ENCODE assay signal across 8 cellular contexts in genomic region chr16:87702325-87702811, GRCh38.
DNase-seq lines count a peak whose midpoint lies in the region; ATAC-seq and TF ChIP-seq lines count a peak whose summit lies in the region.

No MANE protein-coding gene starts in this region.

- ATAC-seq in CD8-positive, alpha-beta T cell, result peak; percentile 56
- ATAC-seq in GM21390 (IDR thresholded peaks at IDR 0.05; ENCODE audit: unreplicated experiment), result peak; percentile 45
- ATAC-seq in left lobe of liver, result peak; percentile 37

- no peak for TF ChIP-seq CTCF in CD8-positive, alpha-beta T cell (IDR thresholded peaks at IDR 0.05)

- peaks cover 7% of the 10 kb centered on the region for H3K36me3 ChIP-seq in CD8-positive, alpha-beta T cell (ENCODE audit: insufficient read depth, low read length)

- POLR2A ChIA-PET in CD8-positive, alpha-beta T cell (lab: Charles Lee), result interaction anchor here (0.8 to 1.8 kb wide), 3 partner anchors 27 to 66 kb away, joined by 3 to 5 read pairs (median 4); partner anchors contain the start of gene KLHDC4

- CTCF ChIA-PET in CD8-positive, alpha-beta T cell (lab: Charles Lee), result interaction anchor here (0.7 to 2.0 kb wide), 4 partner anchors 9 to 147 kb away, joined by 3 to 8 read pairs (median 3); no protein-coding TSS in a partner anchor

- intact Hi-C loops in CD8-positive, alpha-beta T cell (cut with DNase I, micrococcal nuclease), result loop anchor here in 1 of 2 experiments (5.0 kb wide), 1 partner anchor 65 kb away; the partner anchor contains the start of gene KLHDC4

- H3K4me3 ChIP-seq in CD8-positive, alpha-beta T cell (ENCODE audit: low read depth, low read length), result peak overlapping the region; percentile 0

- DNase-seq in CD8-positive, alpha-beta T cell, result peak in 6 of 7 experiments; percentile 17 to 67 (median 38)
- DNase-seq in Kasumi-1 (lab: John Stamatoyannopoulos, UW), result peak; percentile 86 to 88
- no peak for DNase-seq in left lobe of liver (ENCODE audit: low spot score)
- no peak for DNase-seq in NCI-H446 treated with DMSO at 0.1 percent for 48 hours (lab: John Stamatoyannopoulos, UW)
- no peak for DNase-seq in NCI-H2081 (lab: John Stamatoyannopoulos, UW)
- DNase-seq in pons (ENCODE audit: low spot score), result no peak

- H3K27ac ChIP-seq in CD8-positive, alpha-beta T cell (ENCODE audit: low read depth, low read length), result no peak overlapping the region

- H3K27ac Mint-ChIP-seq in CD8-positive, alpha-beta T cell, result peak overlapping the region; percentile 71
- H3K27ac Mint-ChIP-seq in activated naive CD8-positive, alpha-beta T cell, result peak overlapping the region; percentile 41

- H3K9me3 Mint-ChIP-seq in CD8-positive, alpha-beta T cell, result no peaks in the 10 kb centered on the region
- H3K9me3 Mint-ChIP-seq in activated naive CD8-positive, alpha-beta T cell (ENCODE audit: low read depth), result no peaks in the 10 kb centered on the region

- H3K27me3 Mint-ChIP-seq in CD8-positive, alpha-beta T cell (ENCODE audit: low read depth), result no peaks in the 10 kb centered on the region
- H3K27me3 Mint-ChIP-seq in activated naive CD8-positive, alpha-beta T cell, result no peaks in the 10 kb centered on the region

- peaks cover 40% of the 10 kb centered on the region for H3K36me3 Mint-ChIP-seq in CD8-positive, alpha-beta T cell
- H3K36me3 Mint-ChIP-seq in activated naive CD8-positive, alpha-beta T cell, result no peaks in the 10 kb centered on the region

- no peaks in the 10 kb centered on the region for H3K9me3 ChIP-seq in CD8-positive, alpha-beta T cell (ENCODE audit: low read length)

- peak overlapping the region; percentile 60 for H3K4me3 Mint-ChIP-seq in CD8-positive, alpha-beta T cell
- peak overlapping the region; percentile 49 for H3K4me3 Mint-ChIP-seq in activated naive CD8-positive, alpha-beta T cell

- H3K4me1 ChIP-seq in CD8-positive, alpha-beta T cell (ENCODE audit: insufficient read depth, low read length), result peaks cover 39% of the 10 kb centered on the region

- peaks cover 44% of the 10 kb centered on the region for H3K4me1 Mint-ChIP-seq in CD8-positive, alpha-beta T cell (ENCODE audit: low read depth)
- peaks cover 30% of the 10 kb centered on the region for H3K4me1 Mint-ChIP-seq in activated naive CD8-positive, alpha-beta T cell (ENCODE audit: low read depth)

- no peaks in the 10 kb centered on the region for H3K27me3 ChIP-seq in CD8-positive, alpha-beta T cell (ENCODE audit: insufficient read depth, low read length)

Comparison
In these comparisons a context has a peak if more than half of its experiments do, and no peak if none do; other contexts are left out.
1. DNase-seq: peak in CD8-positive, alpha-beta T cell (6 of 7) and Kasumi-1 (2 of 2); none in left lobe of liver (single experiment), NCI-H446 treated with DMSO at 0.1 percent for 48 hours (single experiment), NCI-H2081 (0 of 2) and pons (single experiment).
2. Peak in every context shown above with its lines, with median percentiles within 50 percentile points of each other: ATAC-seq.